Comparison of ENCODE assay signal across 25 cellular contexts in genomic region chr1:223039990-223040389, GRCh38.
DNase-seq lines count a peak whose midpoint lies in the region; ATAC-seq, FAIRE-seq and TF ChIP-seq lines count a peak whose summit lies in the region.
"Had no signal": no experiment of that assay in that cellular context is flagged by ENCODE, and none has a peak within 500 bp of the region (broad histone marks: within the 10 kb centered on the region; RNA-seq: fewer than 3 reads in every experiment).

No MANE protein-coding gene starts in this region.

- ATAC-seq in HG02610 (IDR thresholded peaks at IDR 0.05; ENCODE audit: unreplicated experiment) (no peak), HG03342 (IDR thresholded peaks at IDR 0.05; ENCODE audit: unreplicated experiment) (no peak)
- ATAC-seq: Right ventricle myocardium inferior had no signal

- H3K27me3 ChIP-seq in liver (ENCODE audit: control insufficient read depth in 4 of 4, insufficient read depth in 4 of 4, low read length in 3 of 4) (no peaks in the 10 kb centered on the region), small intestine (ENCODE audit: control insufficient read depth in 2 of 2, insufficient read depth in 2 of 2, low read length in 2 of 2) (no peaks in the 10 kb centered on the region)
- H3K27me3 ChIP-seq: MG63, SJSA1 had no signal

- H3K9me3 ChIP-seq in liver (ENCODE audit: control insufficient read depth in 4 of 4, low read length in 3 of 4) (no peaks in the 10 kb centered on the region), small intestine (ENCODE audit: control insufficient read depth, low read depth) (no peaks in the 10 kb centered on the region)
- H3K9me3 ChIP-seq: MG63, SJSA1 had no signal

- H3K4me1 ChIP-seq in liver (ENCODE audit: control insufficient read depth in 4 of 4, insufficient read depth in 4 of 4, low read length in 3 of 4) (peaks cover 0 to 6% (median under 1%) of the 10 kb centered on the region in 4 donors), small intestine (ENCODE audit: control insufficient read depth in 2 of 2, insufficient read depth in 1 of 2, low read depth in 1 of 2, low read length in 1 of 2) (no peaks in the 10 kb centered on the region)

- no peak overlapping the region for H3K27ac ChIP-seq in liver (ENCODE audit: low read depth in 1 of 2, low read length in 2 of 2)
- H3K27ac ChIP-seq in small intestine (ENCODE audit: low read depth in 1 of 2, low read length in 1 of 2) = no peak overlapping the region
- H3K27ac ChIP-seq: PC-9, SJSA1 had no signal

- DNase-seq in NCI-H345 (lab: John Stamatoyannopoulos, UW) = peak; percentile 58
- peak; percentile 20 for DNase-seq in NCI-H69 (lab: John Stamatoyannopoulos, UW)
- peak; percentile 36 for DNase-seq in small intestine
- DNase-seq in NCI-H510A (lab: John Stamatoyannopoulos, UW) = no peak
- DNase-seq: C1 segment of cervical spinal cord; CD4-positive, alpha-beta memory T cell; COR-L47; DMS79 treated with DMSO at 0.1 percent for 48 hours; GF-D8; IMR-90; KG1; MG63; NCI-H1105 treated with DMSO at 0.1 percent for 48 hours; NCI-H146; NCI-H1930; NCI-H2107; NCI-H510A treated with DMSO at 0.1 percent for 48 hours; NCI-H774; PC-9 had no signal

- FAIRE-seq in small intestine (lab: Jason Lieb, UNC) = no peak
- FAIRE-seq: GM12891 had no signal

- no peaks in the 10 kb centered on the region for H3K36me3 ChIP-seq in liver (ENCODE audit: control insufficient read depth in 4 of 4, insufficient read depth in 3 of 4, low read depth in 1 of 4, low read length in 3 of 4)
- H3K36me3 ChIP-seq in small intestine (ENCODE audit: control insufficient read depth in 2 of 2, insufficient read depth in 2 of 2, low read length in 2 of 2) = no peaks in the 10 kb centered on the region
- H3K36me3 ChIP-seq: MG63, SJSA1 had no signal

- no peak overlapping the region for H3K9ac ChIP-seq in liver (ENCODE audit: low read depth in 1 of 2, low read length in 2 of 2)

- H3K4me3 ChIP-seq in liver (ENCODE audit: low read depth in 1 of 3, low read length in 3 of 3) (no peak overlapping the region), small intestine (ENCODE audit: low read depth in 1 of 2, low read length in 2 of 2) (no peak overlapping the region)
- H3K4me3 ChIP-seq: MG63, PC-9, SJSA1 had no signal

- TF ChIP-seq CTCF in liver (IDR thresholded peaks at IDR 0.05; ENCODE audit: low read depth, low read length, missing input control) = no peak

- WGBS in liver = 43% methylated on average over 6 of the region's 6 CpGs
- 21 to 56% (median 34%) methylated on average over 6 of the region's 6 CpGs for WGBS in small intestine, 3 donors

- TF ChIP-seq RAD21 in liver (IDR thresholded peaks at IDR 0.05) = peak; percentile 27 to 68

TF ChIP-seq in liver, 16 proteins besides CTCF, POLR2A, EP300 and RAD21:
- TF ChIP-seq REST (IDR thresholded peaks at IDR 0.05) (peak; percentile 32), SP1 (IDR thresholded peaks at IDR 0.05) (peak; percentile 87), GABPA (IDR thresholded peaks at IDR 0.05 in 1 of 2, conservative IDR thresholded peaks at IDR 0.05 in 1 of 2) (no peak), FOXA1 (IDR thresholded peaks at IDR 0.05) (no peak), ATF3 (IDR thresholded peaks at IDR 0.05) (no peak), MAX (IDR thresholded peaks at IDR 0.05) (no peak), HNF4A (conservative IDR thresholded peaks at IDR 0.05) (peak; percentile 94 to 95), TAF1 (conservative IDR thresholded peaks at IDR 0.05) (no peak), NR2F2 (IDR thresholded peaks at IDR 0.05) (peak; percentile 12), EGR1 (IDR thresholded peaks at IDR 0.05; ENCODE audit: low read depth in 2 of 2) (no peak), FOXA2 (IDR thresholded peaks at IDR 0.05) (no peak), ZBTB33 (IDR thresholded peaks at IDR 0.05) (no peak), HNF4G (IDR thresholded peaks at IDR 0.05) (peak; percentile 73), RXRA (IDR thresholded peaks at IDR 0.05) (peak; percentile 81 to 83), JUND (IDR thresholded peaks at IDR 0.05) (peak in 1 of 2 donors; percentile 33), YY1 (IDR thresholded peaks at IDR 0.05) (peak; percentile 47)
